In genomic region chr9:61856858-61857453, GRCh38 we compare ENCODE assay signal across 7 cellular contexts.
DNase-seq lines count a peak whose midpoint lies in the region; ATAC-seq and TF ChIP-seq lines count a peak whose summit lies in the region.
"Not testable (repeated sequence)": the region's sequence is repeated elsewhere in the genome, so short reads cannot be mapped to it uniquely, and the experiment has no call there.

No MANE protein-coding gene starts in this region.

- H3K27ac Mint-ChIP-seq in brain; osteocyte (ENCODE audit: unreplicated experiment); stimulated activated effector memory CD8-positive, alpha-beta T cell treated with anti-CD3 and anti-CD28 coated beads, Interleukin-12 subunit alpha, Interleukin-12 subunit beta, amount 100 ng/mL, for 72 hours: not testable (repeated sequence)

- H3K27me3 Mint-ChIP-seq in brain; osteocyte (ENCODE audit: unreplicated experiment): not testable (repeated sequence)

- DNase-seq in WERI-Rb-1 (peak; percentile 4), activated T-cell treated with anti-CD3 and anti-CD28 coated beads for 24 hours (ENCODE audit: low read depth) (peak; percentile 0), cardiac septum (ENCODE audit: low spot score) (peak; percentile 75), lower lobe of right lung (peak; percentile 18), osteocyte (ENCODE audit: extremely low spot score, unreplicated experiment) (peak; percentile 85)
- peak in 1 of 2 donors; percentile 66 for DNase-seq in stimulated activated effector memory CD8-positive, alpha-beta T cell treated with anti-CD3 and anti-CD28 coated beads, Interleukin-12 subunit alpha, Interleukin-12 subunit beta, amount 100 ng/mL, for 72 hours (ENCODE audit: low spot score in 2 of 2)

- not testable (repeated sequence) for H3K27ac ChIP-seq in WERI-Rb-1, lower lobe of right lung

- intact Hi-C loops in cardiac septum (cut with DNase I); lower lobe of right lung (cut with DNase I): not testable (repeated sequence)

- not testable (repeated sequence) for H3K4me3 ChIP-seq in WERI-Rb-1 (ENCODE audit: low read depth, low read length); lower lobe of right lung

- peak; percentile 19 to 39 for ATAC-seq in lower lobe of right lung
- peak; percentile 42 for ATAC-seq in stimulated activated effector memory CD8-positive, alpha-beta T cell treated with anti-CD3 and anti-CD28 coated beads, Interleukin-12 subunit alpha, Interleukin-12 subunit beta, amount 100 ng/mL, for 72 hours

- H3K36me3 Mint-ChIP-seq in brain; osteocyte (ENCODE audit: unreplicated experiment); stimulated activated effector memory CD8-positive, alpha-beta T cell treated with anti-CD3 and anti-CD28 coated beads, Interleukin-12 subunit alpha, Interleukin-12 subunit beta, amount 100 ng/mL, for 72 hours: not testable (repeated sequence)

- H3K27me3 ChIP-seq in WERI-Rb-1 (ENCODE audit: insufficient read depth, low read depth, severe bottlenecking); lower lobe of right lung (ENCODE audit: low read depth): not testable (repeated sequence)

- H3K4me1 ChIP-seq in lower lobe of right lung = not testable (repeated sequence)

- TF ChIP-seq CTCF in WERI-Rb-1 (IDR thresholded peaks at IDR 0.05; ENCODE audit: low read depth, low read length); brain (conservative IDR thresholded peaks at IDR 0.05); lower lobe of right lung (IDR thresholded peaks at IDR 0.05); osteocyte (IDR thresholded peaks at IDR 0.05): not testable (repeated sequence)

- H3K36me3 ChIP-seq in WERI-Rb-1, lower lobe of right lung: not testable (repeated sequence)

- not testable (repeated sequence) for H3K4me1 Mint-ChIP-seq in brain; osteocyte (ENCODE audit: unreplicated experiment); stimulated activated effector memory CD8-positive, alpha-beta T cell treated with anti-CD3 and anti-CD28 coated beads, Interleukin-12 subunit alpha, Interleukin-12 subunit beta, amount 100 ng/mL, for 72 hours

- peak overlapping the region in 4 of 5 experiments; percentile 2 to 40 (median 23) for H3K4me3 Mint-ChIP-seq in brain
- peak overlapping the region; percentile 16 for H3K4me3 Mint-ChIP-seq in osteocyte (ENCODE audit: unreplicated experiment)
- H3K4me3 Mint-ChIP-seq in stimulated activated effector memory CD8-positive, alpha-beta T cell treated with anti-CD3 and anti-CD28 coated beads, Interleukin-12 subunit alpha, Interleukin-12 subunit beta, amount 100 ng/mL, for 72 hours = not testable (repeated sequence)

- not testable (repeated sequence) for H3K9me3 ChIP-seq in WERI-Rb-1 (ENCODE audit: severe bottlenecking); lower lobe of right lung

- H3K9me3 Mint-ChIP-seq in brain; osteocyte (ENCODE audit: unreplicated experiment); stimulated activated effector memory CD8-positive, alpha-beta T cell treated with anti-CD3 and anti-CD28 coated beads, Interleukin-12 subunit alpha, Interleukin-12 subunit beta, amount 100 ng/mL, for 72 hours: not testable (repeated sequence)
